Comparison of ENCODE assay signal across 14 cellular contexts in genomic region chr2:234447963-234448362, GRCh38. TPM values are rescaled to one million over a fixed set of nuclear protein-coding genes. Genes with fewer than 3 reads are reported as not detected.
DNase-seq lines count a peak whose midpoint lies in the region; ATAC-seq lines count a peak whose summit lies in the region.
"Had no signal": no experiment of that assay in that cellular context is flagged by ENCODE, and none has a peak within 500 bp of the region (broad histone marks: within the 10 kb centered on the region; RNA-seq: fewer than 3 reads in every experiment).

No MANE protein-coding gene starts in this region.

- H4K91ac ChIP-seq in neuronal stem cell (ENCODE audit: low read depth, low read length, poor library complexity), result no peak overlapping the region

- no peaks in the 10 kb centered on the region for H3K27me3 ChIP-seq in effector memory CD4-positive, alpha-beta T cell (replicated peaks; ENCODE audit: control insufficient read depth, insufficient read depth, low read length, poor library complexity, severe bottlenecking)
- H3K27me3 ChIP-seq in neuronal stem cell (ENCODE audit: control insufficient read depth in 3 of 3, insufficient read depth in 3 of 3, low read depth in 1 of 3, low read length in 3 of 3), result no peaks in the 10 kb centered on the region
- H3K27me3 ChIP-seq: tibial artery had no signal

- no peak overlapping the region for H2BK12ac ChIP-seq in neuronal stem cell (ENCODE audit: low read length)

- H3K36me3 ChIP-seq in effector memory CD4-positive, alpha-beta T cell (ENCODE audit: control insufficient read depth, insufficient read depth, low read length), result no peaks in the 10 kb centered on the region
- no peaks in the 10 kb centered on the region for H3K36me3 ChIP-seq in neuronal stem cell (replicated peaks in 1 of 2; ENCODE audit: control insufficient read depth in 2 of 2, insufficient read depth in 2 of 2, low read length in 2 of 2)
- H3K36me3 ChIP-seq: tibial artery had no signal

- H3K4me1 Mint-ChIP-seq in activated CD4-positive, alpha-beta T cell treated with anti-CD3 and anti-CD28 coated beads, Interleukin-2, amount 10 ng/mL, durations not matched to agents 7 days and 5 days, result peaks cover 93% of the 10 kb centered on the region
- peaks cover 66% of the 10 kb centered on the region for H3K4me1 Mint-ChIP-seq in T-helper 17 cell

- CTCF ChIA-PET in activated CD4-positive, alpha-beta T cell treated with anti-CD3 and anti-CD28 coated beads, Interleukin-2, amount 10 ng/mL, durations not matched to agents 7 days and 5 days (lab: Charles Lee), result interaction anchor here (0.6 to 2.5 kb wide), 8 partner anchors 9 to 971 kb away, joined by 3 to 13 read pairs (median 4); no protein-coding TSS in a partner anchor

- H3K4me3 ChIP-seq in effector memory CD4-positive, alpha-beta T cell (ENCODE audit: insufficient read depth, low read depth, low read length, poor library complexity, severe bottlenecking), result no peak overlapping the region
- no peak overlapping the region for H3K4me3 ChIP-seq in neuronal stem cell (ENCODE audit: low read length in 2 of 2)
- H3K4me3 ChIP-seq: coronary artery, tibial artery had no signal

- ATAC-seq in T-helper 17 cell (no peak), GM18517 (IDR thresholded peaks at IDR 0.05; ENCODE audit: unreplicated experiment) (no peak)

- H3K27me3 Mint-ChIP-seq in activated CD4-positive, alpha-beta T cell treated with anti-CD3 and anti-CD28 coated beads, Interleukin-2, amount 10 ng/mL, durations not matched to agents 7 days and 5 days, result peaks cover 2% of the 10 kb centered on the region
- H3K27me3 Mint-ChIP-seq in T-helper 17 cell, result no peaks in the 10 kb centered on the region

- H2AFZ ChIP-seq in neuronal stem cell (ENCODE audit: low read length), result peak overlapping the region; percentile 61

- WGBS in neuronal stem cell (ENCODE audit: extremely low coverage in 2 of 2, insufficient read length in 2 of 2, insufficient replicate concordance in 1 of 2), 2 donors, result no CpG with 5 or more reads among the region's 5 CpGs

- intact Hi-C loops in posterior vena cava (cut with DNase I), result loop anchor here in 1 of 2 donors (5.0 to 10.0 kb wide), 2 partner anchors 47 to 1624 kb away; partner anchors contain the start of gene ARL4C

- no peak overlapping the region for H2AK5ac ChIP-seq in neuronal stem cell (ENCODE audit: low read depth, low read length)

- H3K4ac ChIP-seq in neuronal stem cell (ENCODE audit: low read length), result no peak overlapping the region

- H3K9ac ChIP-seq in neuronal stem cell (ENCODE audit: low read depth, low read length, poor library complexity), result no peak overlapping the region

- H3K27ac Mint-ChIP-seq in activated CD4-positive, alpha-beta T cell treated with anti-CD3 and anti-CD28 coated beads, Interleukin-2, amount 10 ng/mL, durations not matched to agents 7 days and 5 days, result peak overlapping the region; percentile 99
- peak overlapping the region; percentile 90 for H3K27ac Mint-ChIP-seq in T-helper 17 cell

- no peak overlapping the region for H3K23ac ChIP-seq in neuronal stem cell (ENCODE audit: low read depth, low read length, poor library complexity)

- DNase-seq in activated CD4-positive, alpha-beta T cell treated with anti-CD3 and anti-CD28 coated beads, Interleukin-2, amount 10 ng/mL, durations not matched to agents 7 days and 5 days, result no peak
- no peak for DNase-seq in activated CD4-positive, alpha-beta T cell treated with anti-CD3 and anti-CD28 coated beads, Interleukin-2, amount 50 U/mL, for 4 hours
- no peak for DNase-seq in T-helper 17 cell
- no peak for DNase-seq in effector memory CD4-positive, alpha-beta T cell
- DNase-seq in neuronal stem cell (ENCODE audit: low spot score), result no peak
- no peak for DNase-seq in anterior cingulate cortex (lab: John Stamatoyannopoulos, UW)
- no peak for DNase-seq in posterior vena cava (ENCODE audit: low spot score)
- DNase-seq: ACHN; activated CD4-positive, CD25-positive, alpha-beta regulatory T cell treated with anti-CD3 and anti-CD28 coated beads, Interleukin-2, amount 50 U/mL, for 72 hours; NCI-H1105 treated with DMSO at 0.1 percent for 48 hours; posterior cingulate gyrus; tibial artery had no signal

- H3K4me1 ChIP-seq in effector memory CD4-positive, alpha-beta T cell (ENCODE audit: control insufficient read depth, insufficient read depth, low read length, poor library complexity, severe bottlenecking), result peaks cover 58% of the 10 kb centered on the region
- H3K4me1 ChIP-seq in neuronal stem cell (ENCODE audit: control insufficient read depth in 2 of 2, insufficient read depth in 1 of 2, low read depth in 1 of 2, low read length in 2 of 2), result peaks cover 34 to 35% of the 10 kb centered on the region in 2 donors

- no peak overlapping the region for H3K14ac ChIP-seq in neuronal stem cell (ENCODE audit: low read length)

- H3K18ac ChIP-seq in neuronal stem cell (ENCODE audit: low read length), result peak overlapping the region; percentile 9

- no peak overlapping the region for H2BK5ac ChIP-seq in neuronal stem cell (ENCODE audit: low read length)

- peaks cover 27% of the 10 kb centered on the region for H3K9me3 Mint-ChIP-seq in activated CD4-positive, alpha-beta T cell treated with anti-CD3 and anti-CD28 coated beads, Interleukin-2, amount 10 ng/mL, durations not matched to agents 7 days and 5 days

- H3K4me2 ChIP-seq in neuronal stem cell (ENCODE audit: insufficient read depth, low read length, poor library complexity, severe bottlenecking), result no peak overlapping the region

- no peak overlapping the region for H4K8ac ChIP-seq in neuronal stem cell (ENCODE audit: low read depth, low read length)

- no peak overlapping the region for H2BK120ac ChIP-seq in neuronal stem cell (ENCODE audit: low read depth, low read length)

- H3K4me3 Mint-ChIP-seq in activated CD4-positive, alpha-beta T cell treated with anti-CD3 and anti-CD28 coated beads, Interleukin-2, amount 10 ng/mL, durations not matched to agents 7 days and 5 days, result peak overlapping the region; percentile 26
- H3K4me3 Mint-ChIP-seq in T-helper 17 cell, result peak overlapping the region; percentile 19

- peaks cover 91% of the 10 kb centered on the region for H3K36me3 Mint-ChIP-seq in activated CD4-positive, alpha-beta T cell treated with anti-CD3 and anti-CD28 coated beads, Interleukin-2, amount 10 ng/mL, durations not matched to agents 7 days and 5 days (ENCODE audit: low read depth)
- H3K36me3 Mint-ChIP-seq in T-helper 17 cell (ENCODE audit: low read depth), result peaks cover 4% of the 10 kb centered on the region

- peak overlapping the region; percentile 83 for H3K27ac ChIP-seq in effector memory CD4-positive, alpha-beta T cell (ENCODE audit: insufficient read depth, low read length, poor library complexity, severe bottlenecking)
- peak overlapping the region; percentile 84 for H3K27ac ChIP-seq in neuronal stem cell (replicated peaks; ENCODE audit: low read length)
- H3K27ac ChIP-seq: coronary artery, tibial artery had no signal

- no peaks in the 10 kb centered on the region for H3K79me1 ChIP-seq in neuronal stem cell (ENCODE audit: low read depth, low read length)

- H3K9me3 ChIP-seq in T-helper 17 cell (ENCODE audit: control insufficient read depth, low read length, poor library complexity, severe bottlenecking), result no peaks in the 10 kb centered on the region
- no peaks in the 10 kb centered on the region for H3K9me3 ChIP-seq in effector memory CD4-positive, alpha-beta T cell (ENCODE audit: control insufficient read depth, low read length)
- H3K9me3 ChIP-seq in neuronal stem cell (replicated peaks in 1 of 2; ENCODE audit: control insufficient read depth in 2 of 2, insufficient read depth in 1 of 2, low read depth in 1 of 2, low read length in 2 of 2), result peaks cover 4 to 7% of the 10 kb centered on the region in 2 donors
- H3K9me3 ChIP-seq: tibial artery had no signal

- POLR2A ChIA-PET in activated CD4-positive, alpha-beta T cell treated with anti-CD3 and anti-CD28 coated beads, Interleukin-2, amount 10 ng/mL, durations not matched to agents 7 days and 5 days (lab: Charles Lee), result interaction anchor here (0.5 to 0.9 kb wide), 3 partner anchors 11 to 46 kb away, joined by 3 to 4 read pairs (median 3); no protein-coding TSS in a partner anchor

- H2BK15ac ChIP-seq in neuronal stem cell (ENCODE audit: low read length), result no peak overlapping the region

RNA-seq across cellular contexts. Expression of gene ARL4C, which starts 48.9 kb away (rescaled TPM):
- 100 to 1,000 TPM; 292 to 300 TPM for total RNA-seq in activated CD4-positive, alpha-beta T cell treated with anti-CD3 and anti-CD28 coated beads, Interleukin-2, amount 10 ng/mL, durations not matched to agents 7 days and 5 days
- total RNA-seq in T-helper 17 cell (100 to 1,000 TPM; 365 to 393 TPM), posterior vena cava (10 to 100 TPM; 12.5 to 13.0 TPM)
- 123 TPM for polyA plus RNA-seq in neuronal stem cell (2013, experiment 1 of 2)
- 127 TPM for polyA plus RNA-seq in neuronal stem cell (2013, experiment 2 of 2)

Comparison
In these comparisons a context has a peak if more than half of its experiments do, and no peak if none do; other contexts are left out.
1. RNA of gene ARL4C, which starts 48.9 kb away (total RNA-seq): 365 to 393 TPM in T-helper 17 cell and 292 to 300 TPM in activated CD4-positive, alpha-beta T cell treated with anti-CD3 and anti-CD28 coated beads, Interleukin-2, amount 10 ng/mL, durations not matched to agents 7 days and 5 days; 12.5 to 13.0 TPM in posterior vena cava; every median in the first group is over 10 times any median in the second.